ENCODE assay signal across 2 cellular contexts in the genomic region with DNA sequence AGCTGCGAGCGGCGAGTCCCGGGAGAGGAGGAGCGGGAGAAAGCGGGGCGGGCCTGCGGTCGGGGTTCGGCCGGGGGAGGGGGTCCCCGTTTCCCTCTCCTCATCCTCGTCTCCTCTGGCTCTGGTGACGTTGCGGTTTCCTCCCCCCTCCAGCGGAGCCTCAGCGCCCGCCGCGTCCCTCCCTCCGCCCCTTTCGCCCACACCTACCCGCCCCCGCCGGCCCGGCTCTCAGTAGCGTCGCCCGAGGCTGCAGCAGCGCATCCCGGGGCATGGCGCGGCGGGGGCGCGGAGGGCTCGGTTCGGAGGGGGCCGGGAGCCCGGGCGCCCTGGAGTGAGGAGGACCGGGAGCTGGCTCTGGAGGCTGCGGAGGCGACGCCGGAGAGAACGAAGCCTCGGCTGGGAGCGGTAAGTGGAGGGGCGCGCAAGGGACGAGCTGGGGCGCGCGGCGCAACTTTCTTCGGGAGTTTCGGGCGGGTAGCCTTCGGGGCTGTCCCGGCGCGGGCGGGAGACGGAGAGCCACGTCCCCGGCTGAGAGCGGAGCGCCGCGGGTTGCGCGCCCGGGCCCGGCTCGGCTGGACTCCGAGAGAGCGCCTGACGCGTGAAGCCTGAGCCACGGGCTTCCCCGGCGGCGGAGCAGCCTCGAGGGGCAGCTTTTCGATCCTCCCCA.
TF ChIP-seq lines count a peak whose summit lies in the region.

TSS of gene DSE (plus strand) at position 231 of the 667 bp plus-strand sequence. CDS start 28,304 bp downstream, outside the sequence.

TF ChIP-seq in HCT116, 20 proteins besides CTCF, POLR2A, EP300 and RAD21:
- no peak for TF ChIP-seq ZNF274 (IDR thresholded peaks at IDR 0.05; ENCODE audit: low read depth, low read length)
- no peak for TF ChIP-seq TCF7L2 (IDR thresholded peaks at IDR 0.05; ENCODE audit: borderline replicate concordance, extremely low read depth, insufficient read depth, insufficient read length)
- no peak for TF ChIP-seq CEBPB (IDR thresholded peaks at IDR 0.05; ENCODE audit: low read depth)
- TF ChIP-seq CBX3 (IDR thresholded peaks at IDR 0.05; ENCODE audit: low read depth) = no peak; the same call in 1 of the 2 replicates
- TF ChIP-seq, protein P1, sequence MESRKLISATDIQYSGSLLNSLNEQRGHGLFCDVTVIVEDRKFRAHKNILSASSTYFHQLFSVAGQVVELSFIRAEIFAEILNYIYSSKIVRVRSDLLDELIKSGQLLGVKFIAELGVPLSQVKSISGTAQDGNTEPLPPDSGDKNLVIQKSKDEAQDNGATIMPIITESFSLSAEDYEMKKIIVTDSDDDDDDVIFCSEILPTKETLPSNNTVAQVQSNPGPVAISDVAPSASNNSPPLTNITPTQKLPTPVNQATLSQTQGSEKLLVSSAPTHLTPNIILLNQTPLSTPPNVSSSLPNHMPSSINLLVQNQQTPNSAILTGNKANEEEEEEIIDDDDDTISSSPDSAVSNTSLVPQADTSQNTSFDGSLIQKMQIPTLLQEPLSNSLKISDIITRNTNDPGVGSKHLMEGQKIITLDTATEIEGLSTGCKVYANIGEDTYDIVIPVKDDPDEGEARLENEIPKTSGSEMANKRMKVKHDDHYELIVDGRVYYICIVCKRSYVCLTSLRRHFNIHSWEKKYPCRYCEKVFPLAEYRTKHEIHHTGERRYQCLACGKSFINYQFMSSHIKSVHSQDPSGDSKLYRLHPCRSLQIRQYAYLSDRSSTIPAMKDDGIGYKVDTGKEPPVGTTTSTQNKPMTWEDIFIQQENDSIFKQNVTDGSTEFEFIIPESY (IDR thresholded peaks at IDR 0.05; ENCODE audit: extremely low read depth, insufficient replicate concordance, low read length) = no peak
- TF ChIP-seq FOSL1 (IDR thresholded peaks at IDR 0.05; ENCODE audit: low read depth) = 0 out of 2 replicates have a peak, but pooled peaks have one; percentile 16
- peak; percentile 97 for TF ChIP-seq EGR1 (IDR thresholded peaks at IDR 0.05; ENCODE audit: low read depth)
- peak; percentile 79 for TF ChIP-seq POLR2AphosphoS5 (IDR thresholded peaks at IDR 0.05; ENCODE audit: low read depth, low read length)
- TF ChIP-seq, protein P2, sequence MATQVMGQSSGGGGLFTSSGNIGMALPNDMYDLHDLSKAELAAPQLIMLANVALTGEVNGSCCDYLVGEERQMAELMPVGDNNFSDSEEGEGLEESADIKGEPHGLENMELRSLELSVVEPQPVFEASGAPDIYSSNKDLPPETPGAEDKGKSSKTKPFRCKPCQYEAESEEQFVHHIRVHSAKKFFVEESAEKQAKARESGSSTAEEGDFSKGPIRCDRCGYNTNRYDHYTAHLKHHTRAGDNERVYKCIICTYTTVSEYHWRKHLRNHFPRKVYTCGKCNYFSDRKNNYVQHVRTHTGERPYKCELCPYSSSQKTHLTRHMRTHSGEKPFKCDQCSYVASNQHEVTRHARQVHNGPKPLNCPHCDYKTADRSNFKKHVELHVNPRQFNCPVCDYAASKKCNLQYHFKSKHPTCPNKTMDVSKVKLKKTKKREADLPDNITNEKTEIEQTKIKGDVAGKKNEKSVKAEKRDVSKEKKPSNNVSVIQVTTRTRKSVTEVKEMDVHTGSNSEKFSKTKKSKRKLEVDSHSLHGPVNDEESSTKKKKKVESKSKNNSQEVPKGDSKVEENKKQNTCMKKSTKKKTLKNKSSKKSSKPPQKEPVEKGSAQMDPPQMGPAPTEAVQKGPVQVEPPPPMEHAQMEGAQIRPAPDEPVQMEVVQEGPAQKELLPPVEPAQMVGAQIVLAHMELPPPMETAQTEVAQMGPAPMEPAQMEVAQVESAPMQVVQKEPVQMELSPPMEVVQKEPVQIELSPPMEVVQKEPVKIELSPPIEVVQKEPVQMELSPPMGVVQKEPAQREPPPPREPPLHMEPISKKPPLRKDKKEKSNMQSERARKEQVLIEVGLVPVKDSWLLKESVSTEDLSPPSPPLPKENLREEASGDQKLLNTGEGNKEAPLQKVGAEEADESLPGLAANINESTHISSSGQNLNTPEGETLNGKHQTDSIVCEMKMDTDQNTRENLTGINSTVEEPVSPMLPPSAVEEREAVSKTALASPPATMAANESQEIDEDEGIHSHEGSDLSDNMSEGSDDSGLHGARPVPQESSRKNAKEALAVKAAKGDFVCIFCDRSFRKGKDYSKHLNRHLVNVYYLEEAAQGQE (IDR thresholded peaks at IDR 0.05; ENCODE audit: low read depth) = no peak
- TF ChIP-seq JUND (IDR thresholded peaks at IDR 0.05) = no peak
- no peak for TF ChIP-seq EZH2phosphoT487 (IDR thresholded peaks at IDR 0.05; ENCODE audit: borderline replicate concordance)
- TF ChIP-seq SIN3A (IDR thresholded peaks at IDR 0.05; ENCODE audit: low read depth) = peak; percentile 69
- peak; percentile 56 for TF ChIP-seq ZFX (IDR thresholded peaks at IDR 0.05)
- TF ChIP-seq YY1 (IDR thresholded peaks at IDR 0.05; ENCODE audit: extremely low read depth, insufficient replicate concordance, low read depth, low read length) = peak; percentile 58
- TF ChIP-seq EZH2 (IDR thresholded peaks at IDR 0.05) = no peak
- peak; percentile 18; the same call in 1 of the 2 replicates for TF ChIP-seq SP1 (IDR thresholded peaks at IDR 0.05; ENCODE audit: low read depth)
- no peak for TF ChIP-seq SRF (IDR thresholded peaks at IDR 0.05; ENCODE audit: low read depth)
- no peak for TF ChIP-seq ELF1 (IDR thresholded peaks at IDR 0.05; ENCODE audit: borderline replicate concordance, low read depth)
- TF ChIP-seq, protein P3, sequence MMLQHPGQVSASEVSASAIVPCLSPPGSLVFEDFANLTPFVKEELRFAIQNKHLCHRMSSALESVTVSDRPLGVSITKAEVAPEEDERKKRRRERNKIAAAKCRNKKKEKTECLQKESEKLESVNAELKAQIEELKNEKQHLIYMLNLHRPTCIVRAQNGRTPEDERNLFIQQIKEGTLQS (IDR thresholded peaks at IDR 0.05) = no peak
- TF ChIP-seq, protein P4, sequence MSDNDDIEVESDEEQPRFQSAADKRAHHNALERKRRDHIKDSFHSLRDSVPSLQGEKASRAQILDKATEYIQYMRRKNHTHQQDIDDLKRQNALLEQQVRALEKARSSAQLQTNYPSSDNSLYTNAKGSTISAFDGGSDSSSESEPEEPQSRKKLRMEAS (IDR thresholded peaks at IDR 0.05) = peak; percentile 63

TF ChIP-seq in H1, 55 proteins besides CTCF, POLR2A, EP300 and RAD21:
- TF ChIP-seq, protein P4 (IDR thresholded peaks at IDR 0.05) = no peak; the same call in 1 of the 2 replicates
- no peak for TF ChIP-seq RFX5 (IDR thresholded peaks at IDR 0.05; ENCODE audit: borderline replicate concordance, low read depth, low read length)
- no peak for TF ChIP-seq SRF (IDR thresholded peaks at IDR 0.05; ENCODE audit: low read depth, low read length)
- TF ChIP-seq TBP (IDR thresholded peaks at IDR 0.05; ENCODE audit: low read depth, low read length) = peak; percentile 56; the same call in 1 of the 2 replicates
- no peak for TF ChIP-seq EZH2 (IDR thresholded peaks at IDR 0.05; ENCODE audit: low read depth, low read length, severe bottlenecking)
- TF ChIP-seq BACH1 (IDR thresholded peaks at IDR 0.05; ENCODE audit: low read length) = no peak
- TF ChIP-seq KDM1A (IDR thresholded peaks at IDR 0.05; ENCODE audit: borderline replicate concordance, low read length) = peak; percentile 78; the same call in 1 of the 2 replicates
- no peak for TF ChIP-seq TCF12 (IDR thresholded peaks at IDR 0.05; ENCODE audit: low read depth, low read length)
- TF ChIP-seq, protein P5, sequence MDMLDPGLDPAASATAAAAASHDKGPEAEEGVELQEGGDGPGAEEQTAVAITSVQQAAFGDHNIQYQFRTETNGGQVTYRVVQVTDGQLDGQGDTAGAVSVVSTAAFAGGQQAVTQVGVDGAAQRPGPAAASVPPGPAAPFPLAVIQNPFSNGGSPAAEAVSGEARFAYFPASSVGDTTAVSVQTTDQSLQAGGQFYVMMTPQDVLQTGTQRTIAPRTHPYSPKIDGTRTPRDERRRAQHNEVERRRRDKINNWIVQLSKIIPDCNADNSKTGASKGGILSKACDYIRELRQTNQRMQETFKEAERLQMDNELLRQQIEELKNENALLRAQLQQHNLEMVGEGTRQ (IDR thresholded peaks at IDR 0.05; ENCODE audit: low read length) = no peak
- peak; percentile 69 for TF ChIP-seq PHF8 (conservative IDR thresholded peaks at IDR 0.05; ENCODE audit: low read depth, low read length)
- no peak for TF ChIP-seq CHD2 (IDR thresholded peaks at IDR 0.05; ENCODE audit: low read length)
- no peak for TF ChIP-seq POU5F1 (IDR thresholded peaks at IDR 0.05; ENCODE audit: low read depth, low read length)
- TF ChIP-seq JUND (IDR thresholded peaks at IDR 0.05; ENCODE audit: low read length) = no peak
- peak; percentile 92 for TF ChIP-seq KDM4A (IDR thresholded peaks at IDR 0.05; ENCODE audit: low read depth, low read length, severe bottlenecking)
- peak; percentile 2 for TF ChIP-seq NANOG (IDR thresholded peaks at IDR 0.05; ENCODE audit: insufficient read depth, low read depth, low read length, poor library complexity, severe bottlenecking)
- TF ChIP-seq CEBPB (IDR thresholded peaks at IDR 0.05; ENCODE audit: low read depth, low read length) = no peak
- peak in 1 of 2 experiments; percentile 18; a peak in 1 of 4 replicates for TF ChIP-seq SIN3A (conservative IDR thresholded peaks at IDR 0.05 in 1 of 2, IDR thresholded peaks at IDR 0.05 in 1 of 2; ENCODE audit: low read depth in 1 of 2, low read length in 2 of 2)
- no peak for TF ChIP-seq RXRA (IDR thresholded peaks at IDR 0.05; ENCODE audit: insufficient read depth, low read depth, low read length)
- no peak for TF ChIP-seq CBX8 (IDR thresholded peaks at IDR 0.05; ENCODE audit: borderline replicate concordance, low read depth, low read length)
- no peak for TF ChIP-seq SIX5 (IDR thresholded peaks at IDR 0.05; ENCODE audit: low read depth, low read length)
- no peak for TF ChIP-seq CBX5 (IDR thresholded peaks at IDR 0.05; ENCODE audit: low read depth, low read length)
- TF ChIP-seq SP1 (IDR thresholded peaks at IDR 0.05; ENCODE audit: low read depth, low read length) = no peak
- TF ChIP-seq RBBP5 (IDR thresholded peaks at IDR 0.05; ENCODE audit: borderline replicate concordance, low read depth, low read length) = peak; percentile 4; the same call in 1 of the 2 replicates
- no peak for TF ChIP-seq GTF2F1 (IDR thresholded peaks at IDR 0.05; ENCODE audit: borderline replicate concordance, low read depth, low read length)
- TF ChIP-seq ASH2L (IDR thresholded peaks at IDR 0.05; ENCODE audit: low read length) = peak; percentile 51
- TF ChIP-seq ZNF274 (IDR thresholded peaks at IDR 0.05; ENCODE audit: borderline replicate concordance, extremely low read depth, low read length) = no peak
- TF ChIP-seq SP4 (IDR thresholded peaks at IDR 0.05; ENCODE audit: low read length) = no peak
- TF ChIP-seq GABPA (IDR thresholded peaks at IDR 0.05; ENCODE audit: borderline replicate concordance, insufficient read depth, low read length) = no peak
- TF ChIP-seq CREB1 (IDR thresholded peaks at IDR 0.05) = peak; percentile 88
- TF ChIP-seq TAF1 (IDR thresholded peaks at IDR 0.05; ENCODE audit: low read depth, low read length) = peak; percentile 61; the same call in 1 of the 2 replicates
- peak; percentile 89 for TF ChIP-seq EGR1 (IDR thresholded peaks at IDR 0.05; ENCODE audit: borderline replicate concordance, low read depth, low read length)
- TF ChIP-seq SP2 (IDR thresholded peaks at IDR 0.05; ENCODE audit: low read length) = no peak
- TF ChIP-seq TAF7 (optimal IDR thresholded peaks at IDR 0.05; ENCODE audit: borderline replicate concordance, low read depth, low read length) = peak; percentile 42
- TF ChIP-seq TEAD4 (IDR thresholded peaks at IDR 0.05; ENCODE audit: low read depth, low read length) = no peak
- no peak for TF ChIP-seq HDAC6 (IDR thresholded peaks at IDR 0.05; ENCODE audit: low read depth, low read length)
- TF ChIP-seq RNF2 (IDR thresholded peaks at IDR 0.05; ENCODE audit: borderline replicate concordance, low read depth, low read length, missing control alignments, poor library complexity, severe bottlenecking) = no peak
